9 cellular contexts compared by ENCODE assay signal in genomic region chr13:91946498-91947070, GRCh38.
DNase-seq lines count a peak whose midpoint lies in the region; ATAC-seq and TF ChIP-seq lines count a peak whose summit lies in the region.
"Had no signal": no experiment of that assay in that cellular context is flagged by ENCODE, and none has a peak within 500 bp of the region (broad histone marks: within the 10 kb centered on the region; RNA-seq: fewer than 3 reads in every experiment).

No MANE protein-coding gene starts in this region.

- H3K27ac ChIP-seq in A673 (ENCODE audit: low read depth, low read length, poor library complexity, severe bottlenecking): no peak overlapping the region
- no peak overlapping the region for H3K27ac ChIP-seq in H9 (ENCODE audit: insufficient read length, low read depth, low read length)
- no peak overlapping the region for H3K27ac ChIP-seq in Peyer's patch
- H3K27ac ChIP-seq in ascending aorta: no peak overlapping the region
- H3K27ac ChIP-seq: neutrophil had no signal

- H4K5ac ChIP-seq in H9 (ENCODE audit: insufficient read length, low read depth, low read length): no peak overlapping the region

- H3K9ac ChIP-seq in H9 (ENCODE audit: extremely low read depth, insufficient read length, low read length): no peak overlapping the region

- CTCF ChIA-PET in A673 (lab: Charles Lee): interaction anchor here (0.5 kb wide), 1 partner anchor 221 kb away, joined by 5 read pairs; no protein-coding TSS in a partner anchor

- no peak overlapping the region for H3K23ac ChIP-seq in H9 (ENCODE audit: insufficient read length, low read depth, low read length)

- H3K4me1 ChIP-seq in A673 (ENCODE audit: insufficient read depth, low read length, poor library complexity, severe bottlenecking) (no peaks in the 10 kb centered on the region), H9 (ENCODE audit: insufficient read depth, low read length) (peaks cover 2% of the 10 kb centered on the region; the same call in 1 of the 2 replicates), Peyer's patch (no peaks in the 10 kb centered on the region), ascending aorta (no peaks in the 10 kb centered on the region)

- no peaks in the 10 kb centered on the region for H3K79me1 ChIP-seq in H9 (ENCODE audit: insufficient read depth, low read depth, low read length, poor library complexity, severe bottlenecking)

- no peaks in the 10 kb centered on the region; a peak in 1 of 5 replicates for H3K9me3 Mint-ChIP-seq in H9

- H3K79me2 ChIP-seq in H9 (ENCODE audit: insufficient read depth, low read length): no peaks in the 10 kb centered on the region

- H4K8ac ChIP-seq in H9 (replicated peaks; ENCODE audit: insufficient read length, low read depth, low read length): no peak overlapping the region

- no peak for TF ChIP-seq POLR2A in Peyer's patch (IDR thresholded peaks at IDR 0.05)

- no peak for ATAC-seq in stimulated activated naive CD8-positive, alpha-beta T cell treated with anti-CD3 and anti-CD28 coated beads, Interleukin-15, Interleukin-2, amounts not matched to agents 100 U/mL and 50 U/mL, for 24 hours
- no peak for ATAC-seq in GM21423 (IDR thresholded peaks at IDR 0.05; ENCODE audit: unreplicated experiment)

- peak; percentile 40 for DNase-seq in A673 (ENCODE audit: low spot score)
- DNase-seq in H9: no peak
- DNase-seq in NCI-H774 (lab: John Stamatoyannopoulos, UW): peak; percentile 9
- peak; percentile 33 for DNase-seq in fibroblast of pulmonary artery (ENCODE audit: low read depth)
- no peak for DNase-seq in Peyer's patch
- no peak for DNase-seq in ascending aorta (ENCODE audit: low spot score in 2 of 2)
- DNase-seq in stimulated activated naive CD8-positive, alpha-beta T cell treated with anti-CD3 and anti-CD28 coated beads, Interleukin-15, Interleukin-2, amounts not matched to agents 100 U/mL and 50 U/mL, for 24 hours: no peak

- no peak overlapping the region for H3K18ac ChIP-seq in H9 (ENCODE audit: insufficient read length, low read depth, low read length)

- peaks cover 4% of the 10 kb centered on the region for H3K27me3 ChIP-seq in A673 (replicated peaks; ENCODE audit: insufficient read depth, low read depth, low read length, poor library complexity)
- no peaks in the 10 kb centered on the region for H3K27me3 ChIP-seq in H9 (ENCODE audit: insufficient read depth, low read length)
- no peaks in the 10 kb centered on the region for H3K27me3 ChIP-seq in Peyer's patch
- no peaks in the 10 kb centered on the region for H3K27me3 ChIP-seq in ascending aorta
- H3K27me3 ChIP-seq: neutrophil had no signal

- no peak overlapping the region for H3K27ac Mint-ChIP-seq in H9

- no TSS peak for BruUV-seq in A673 (replicated peaks; lab: Mats Ljungman, UMichigan)

- no peak overlapping the region for H2AFZ ChIP-seq in H9 (ENCODE audit: low read length)

- no peak overlapping the region for H3K4me3 Mint-ChIP-seq in H9

- no peak overlapping the region for H4K91ac ChIP-seq in H9 (ENCODE audit: insufficient read length, low read depth, low read length)

- peak; percentile 63 for TF ChIP-seq CTCF in A673 (conservative IDR thresholded peaks at IDR 0.05; ENCODE audit: low read depth, low read length)
- peak; percentile 78 for TF ChIP-seq CTCF in H9 (conservative IDR thresholded peaks at IDR 0.05)
- TF ChIP-seq CTCF in fibroblast of pulmonary artery (IDR thresholded peaks at IDR 0.05; ENCODE audit: low read length, missing control alignments): peak; percentile 57
- no peak for TF ChIP-seq CTCF in Peyer's patch (IDR thresholded peaks at IDR 0.05)
- TF ChIP-seq CTCF in ascending aorta (IDR thresholded peaks at IDR 0.05): no peak

- no peak overlapping the region for H3K4me2 ChIP-seq in H9 (ENCODE audit: insufficient read depth, insufficient read length, low read length)

- H2BK20ac ChIP-seq in H9 (ENCODE audit: low read depth, low read length, poor library complexity, severe bottlenecking): no peak overlapping the region

- H3K9me3 ChIP-seq in A673 (ENCODE audit: low read depth, low read length, poor library complexity, severe bottlenecking) (no peaks in the 10 kb centered on the region), H9 (ENCODE audit: control insufficient read depth, low read depth, low read length) (no peaks in the 10 kb centered on the region), Peyer's patch (no peaks in the 10 kb centered on the region), ascending aorta (no peaks in the 10 kb centered on the region)
- H3K9me3 ChIP-seq: neutrophil had no signal

- H3K14ac ChIP-seq in H9 (ENCODE audit: insufficient read depth, low read length): no peak overlapping the region

- peaks cover 2 to 4% of the 10 kb centered on the region in 2 experiments; a peak in 3 of 4 replicates for H3K4me1 Mint-ChIP-seq in H9

- no peaks in the 10 kb centered on the region for H3K23me2 ChIP-seq in H9 (ENCODE audit: insufficient read length, low read depth, low read length, poor library complexity, severe bottlenecking)

- H3K4ac ChIP-seq in H9 (ENCODE audit: low read depth, low read length): no peak overlapping the region

- WGBS in H9 (ENCODE audit: extremely low coverage, insufficient read length, low lambda C conversion rate): no CpG with 5 or more reads among the region's 7 CpGs

- no peak overlapping the region for H3K4me3 ChIP-seq in A673 (ENCODE audit: low read depth, low read length, poor library complexity, severe bottlenecking)
- H3K4me3 ChIP-seq in fibroblast of pulmonary artery (replicated peaks; ENCODE audit: low read depth, low read length): no peak overlapping the region
- H3K4me3 ChIP-seq in Peyer's patch: no peak overlapping the region
- H3K4me3 ChIP-seq in ascending aorta: no peak overlapping the region

- H3K36me3 ChIP-seq in A673 (ENCODE audit: insufficient read depth, low read length, poor library complexity, severe bottlenecking) (no peaks in the 10 kb centered on the region), Peyer's patch (no peaks in the 10 kb centered on the region), ascending aorta (no peaks in the 10 kb centered on the region)
- H3K36me3 ChIP-seq: neutrophil had no signal

- H3K56ac ChIP-seq in H9 (ENCODE audit: insufficient read length, low read depth, low read length): no peak overlapping the region

- H2AK5ac ChIP-seq in H9 (ENCODE audit: insufficient read length, low read length): no peak overlapping the region

- H2BK120ac ChIP-seq in H9 (ENCODE audit: low read depth, low read length, poor library complexity, severe bottlenecking): no peak overlapping the region

- H3K36me3 Mint-ChIP-seq in H9 (ENCODE audit: insufficient read depth in 1 of 3, low read depth in 3 of 3): no peaks in the 10 kb centered on the region; a peak in 1 of 7 replicates

- H2BK15ac ChIP-seq in H9 (ENCODE audit: low read depth, low read length): no peak overlapping the region

- H2BK5ac ChIP-seq in H9 (ENCODE audit: insufficient read length, low read length): no peak overlapping the region

- no peak overlapping the region for H2BK12ac ChIP-seq in H9 (ENCODE audit: insufficient read length, low read depth, low read length)

- H3T11ph ChIP-seq in H9 (ENCODE audit: low read length): no peak overlapping the region

- H3K27me3 Mint-ChIP-seq in H9 (ENCODE audit: low read depth): peaks cover 4% of the 10 kb centered on the region

- intact Hi-C loops in A673 (cut with micrococcal nuclease; ENCODE audit: unreplicated experiment) (loop anchor here (2.0 kb wide), 1 partner anchor 128 kb away; no protein-coding TSS in a partner anchor), ascending aorta (cut with DNase I) (no loop called here)

- POLR2A ChIA-PET in A673 (lab: Charles Lee; ENCODE audit: low non-redundant PET): no interaction called here

- H4K20me1 ChIP-seq in H9 (ENCODE audit: control insufficient read depth, insufficient read depth, insufficient read length): no peaks in the 10 kb centered on the region

Comparison
In these comparisons a context has a peak if more than half of its experiments do, and no peak if none do; other contexts are left out.
1. DNase-seq: peak in A673 (single experiment), NCI-H774 (single experiment) and fibroblast of pulmonary artery (single experiment); none in H9 (single experiment), Peyer's patch (0 of 3), ascending aorta (0 of 2) and stimulated activated naive CD8-positive, alpha-beta T cell treated with anti-CD3 and anti-CD28 coated beads, Interleukin-15, Interleukin-2, amounts not matched to agents 100 U/mL and 50 U/mL, for 24 hours (single experiment).
2. CTCF ChIP-seq: peak in A673 (single experiment), H9 (single experiment) and fibroblast of pulmonary artery (single experiment); none in Peyer's patch (0 of 6) and ascending aorta (0 of 3).